Comparison of ENCODE assay signal across 1 cellular context in genomic region chr12:75257510-75257909, GRCh38.
TF ChIP-seq lines count a peak whose summit lies in the region.

No MANE protein-coding gene starts in this region.

TF ChIP-seq in GM23338, 12 proteins besides CTCF, POLR2A, EP300 and RAD21 (continued from another document):
- no peak for TF ChIP-seq ZNF462 (CRISPR knock-in tag; IDR thresholded peaks at IDR 0.05)
- TF ChIP-seq EZH2phosphoT487 (IDR thresholded peaks at IDR 0.05; ENCODE audit: unreplicated experiment), result no peak
- TF ChIP-seq STAT1 (IDR thresholded peaks at IDR 0.05; ENCODE audit: unreplicated experiment), result no peak
- no peak for TF ChIP-seq REST (IDR thresholded peaks at IDR 0.05; ENCODE audit: unreplicated experiment)
- TF ChIP-seq EZH2 (IDR thresholded peaks at IDR 0.05; ENCODE audit: low read depth, unreplicated experiment), result no peak
